ENCODE assay signal across 8 cellular contexts in the genomic region with DNA sequence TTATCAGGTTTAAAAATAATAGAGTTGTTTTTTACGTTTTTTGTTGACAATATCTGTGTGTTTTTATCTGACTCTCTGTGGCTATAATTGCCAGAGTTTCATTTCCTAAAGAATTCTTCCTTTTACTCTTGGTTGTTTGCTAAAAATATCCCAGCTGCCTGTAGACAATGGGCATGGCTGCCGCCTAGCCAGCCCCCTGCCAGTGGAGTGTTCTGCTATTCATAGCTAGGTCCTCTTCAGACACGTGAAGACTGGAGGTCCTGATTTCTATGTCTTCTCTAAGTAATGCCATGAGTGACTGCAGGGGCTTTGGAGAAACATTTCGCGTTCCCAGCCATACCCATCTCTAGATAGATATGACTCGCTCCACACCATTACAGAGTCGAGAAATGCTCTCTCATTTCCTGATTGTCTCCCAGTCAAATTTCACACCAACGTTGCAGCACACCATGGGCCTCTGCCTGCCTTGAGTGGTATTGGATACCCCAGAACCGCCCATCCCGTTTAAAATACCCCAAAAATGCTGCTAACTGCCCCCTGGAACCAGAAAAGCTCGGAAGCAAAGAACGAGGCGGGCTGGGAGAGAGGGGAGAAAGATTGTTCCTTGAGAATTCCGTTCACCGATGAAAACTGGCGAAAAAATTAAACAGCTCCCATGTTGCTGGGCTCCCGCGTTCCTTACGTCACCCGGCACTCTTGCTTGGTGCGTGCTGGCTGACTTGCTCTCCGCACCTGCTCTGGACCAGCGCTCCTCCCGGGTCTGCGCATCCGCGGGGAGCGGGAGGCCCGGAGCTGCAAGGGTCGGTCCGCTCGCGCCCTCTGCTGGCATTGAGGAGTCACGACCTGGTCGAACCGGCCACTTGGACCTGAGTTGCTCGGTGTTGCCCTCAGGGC.
DNase-seq lines count a peak whose midpoint lies in the region; TF ChIP-seq lines count a peak whose summit lies in the region.

No MANE protein-coding gene starts in this region.

- TF ChIP-seq CTCF in HFF-Myc (IDR thresholded peaks at IDR 0.05; ENCODE audit: low read depth, low read length, missing control alignments) (peak; percentile 88), MCF 10A (IDR thresholded peaks at IDR 0.05; ENCODE audit: unreplicated experiment) (peak; percentile 77)

- intact Hi-C loops in MCF 10A (cut with micrococcal nuclease): loop anchor here (1.0 to 5.0 kb wide), 2 partner anchors 601 to 926 kb away; no protein-coding TSS in a partner anchor

- H3K27me3 Mint-ChIP-seq in MCF 10A (ENCODE audit: insufficient read depth, unreplicated experiment) (no peaks in the 10 kb centered on the region), immature natural killer cell (ENCODE audit: low read depth in 3 of 3) (peaks cover 8 to 20% (median 14%) of the 10 kb centered on the region in 3 donors)

- no peaks in the 10 kb centered on the region for H3K9me3 Mint-ChIP-seq in MCF 10A (ENCODE audit: unreplicated experiment)
- peaks cover 0 to 3% (median 0%) of the 10 kb centered on the region in 6 donors for H3K9me3 Mint-ChIP-seq in immature natural killer cell

- no peak overlapping the region for H3K4me3 ChIP-seq in HFF-Myc (replicated peaks; ENCODE audit: low read depth, low read length)

- H3K36me3 Mint-ChIP-seq in MCF 10A (ENCODE audit: insufficient read depth, unreplicated experiment) (no peaks in the 10 kb centered on the region), immature natural killer cell (no peaks in the 10 kb centered on the region)

- peak; percentile 87 for DNase-seq in D341Med (ENCODE audit: low spot score)
- peak; percentile 6 for DNase-seq in HFF-Myc (ENCODE audit: extremely low read depth, low read depth)
- peak; percentile 59 for DNase-seq in NCI-H2081 treated with DMSO at 0.1 percent for 48 hours (lab: John Stamatoyannopoulos, UW)
- DNase-seq in UCSD-AML1 (lab: John Stamatoyannopoulos, UW; ENCODE audit: unreplicated experiment): peak; percentile 69
- DNase-seq in MCF 10A (ENCODE audit: unreplicated experiment): peak; percentile 62
- DNase-seq in immature natural killer cell: peak in 2 of 3 donors; percentile 23 to 35
- DNase-seq in stimulated activated CD4-positive, alpha-beta T cell treated with anti-CD3 and anti-CD28 coated beads, Interleukin-15, amount 100 ng/mL, for 1 hour (ENCODE audit: low read depth in 1 of 2, low spot score in 1 of 2): peak; percentile 13 to 54
- no peak for DNase-seq in cerebellar nuclear complex (lab: John Stamatoyannopoulos, UW)

- POLR2A ChIA-PET in MCF 10A (lab: Yijun Ruan, JAX): interaction anchor here (0.6 to 1.6 kb wide), 4 partner anchors 146 to 811 kb away, joined by 3 to 4 read pairs (median 4); no protein-coding TSS in a partner anchor

- BruUV-seq in MCF 10A (replicated peaks; lab: Mats Ljungman, UMichigan): no TSS peak

- H3K27ac Mint-ChIP-seq in MCF 10A (ENCODE audit: low read depth, unreplicated experiment): no peak overlapping the region
- peak overlapping the region in 1 of 6 donors; percentile 25 for H3K27ac Mint-ChIP-seq in immature natural killer cell

- CTCF ChIA-PET in MCF 10A (lab: Yijun Ruan, JAX): interaction anchor here (0.6 to 2.0 kb wide), 18 partner anchors 9 to 1209 kb away, joined by 3 to 13 read pairs (median 4); no protein-coding TSS in a partner anchor

- H3K4me3 Mint-ChIP-seq in MCF 10A (ENCODE audit: unreplicated experiment) (peak overlapping the region; percentile 58), immature natural killer cell (peak overlapping the region in 4 of 5 donors; percentile 37 to 63 (median 56))

- H3K4me1 Mint-ChIP-seq in MCF 10A (ENCODE audit: insufficient read depth, unreplicated experiment) (peaks cover 5% of the 10 kb centered on the region), immature natural killer cell (peaks cover 6 to 9% of the 10 kb centered on the region in 2 donors)

Comparison
In these comparisons a context has a peak if more than half of its experiments do, and no peak if none do; other contexts are left out.
1. DNase-seq: peak in D341Med (single experiment), HFF-Myc (single experiment), NCI-H2081 treated with DMSO at 0.1 percent for 48 hours (single experiment), UCSD-AML1 (single experiment), MCF 10A (single experiment), immature natural killer cell (2 of 3) and stimulated activated CD4-positive, alpha-beta T cell treated with anti-CD3 and anti-CD28 coated beads, Interleukin-15, amount 100 ng/mL, for 1 hour (2 of 2); none in cerebellar nuclear complex (0 of 2).